ENCODE assay signal across 15 cellular contexts in genomic region chr2:238498691-238499295, GRCh38.
"Had no signal": no experiment of that assay in that cellular context is flagged by ENCODE, and none has a peak within 500 bp of the region (broad histone marks: within the 10 kb centered on the region; RNA-seq: fewer than 3 reads in every experiment).

No MANE protein-coding gene starts in this region.

- ATAC-seq: left ventricle myocardium superior had no signal

- DNase-seq: activated CD4-positive, alpha-beta T cell treated with anti-CD3 and anti-CD28 coated beads, Interleukin-2, amount 50 U/mL, for 48 hours; activated effector memory CD4-positive, alpha-beta T cell treated with anti-CD3 and anti-CD28 coated beads, Interleukin-2, amount 50 U/mL, for 16 hours; amniotic stem cell; caudate nucleus; foreskin fibroblast; hippocampal formation; kidney; left ventricle myocardium superior; mesenchymal stem cell; occipital lobe; right lobe of liver; T-helper 1 cell; testis had no signal

- H3K4me3 ChIP-seq: right lobe of liver, testis, upper lobe of left lung had no signal

- H3K36me3 ChIP-seq: right lobe of liver, upper lobe of left lung had no signal

- H3K4me1 ChIP-seq: right lobe of liver, testis, upper lobe of left lung had no signal

- H3K9me3 ChIP-seq: right lobe of liver, testis, upper lobe of left lung had no signal

- H3K27ac ChIP-seq: right lobe of liver, testis, upper lobe of left lung, VCaP had no signal

- H3K27me3 ChIP-seq: right lobe of liver, testis, upper lobe of left lung had no signal
